Comparison of ENCODE assay signal across 9 cellular contexts in genomic region chr3:153284282-153284938, GRCh38.
DNase-seq lines count a peak whose midpoint lies in the region; ATAC-seq and TF ChIP-seq lines count a peak whose summit lies in the region.
"Had no signal": no experiment of that assay in that cellular context is flagged by ENCODE, and none has a peak within 500 bp of the region (broad histone marks: within the 10 kb centered on the region; RNA-seq: fewer than 3 reads in every experiment).

No MANE protein-coding gene starts in this region.

- H3K9me3 ChIP-seq in CD4-positive, alpha-beta memory T cell (ENCODE audit: control insufficient read depth in 1 of 2, low read length in 2 of 2), result no peaks in the 10 kb centered on the region
- H3K9me3 ChIP-seq in Caco-2, result no peaks in the 10 kb centered on the region

- H3K9me3 Mint-ChIP-seq in CD4-positive, alpha-beta memory T cell, result peaks cover 0 to 2% (median 0%) of the 10 kb centered on the region in 8 donors
- H3K9me3 Mint-ChIP-seq in stimulated activated memory B cell treated with anti-CD40 and anti-IgM and Interleukin-4, amounts not matched to agents 10 μg/mL and 1 μg/mL and 100 μg/mL, for 72 hours, result no peaks in the 10 kb centered on the region
- no peaks in the 10 kb centered on the region for H3K9me3 Mint-ChIP-seq in Caco-2 (ENCODE audit: unreplicated experiment)

- ATAC-seq in left colon, result no peak
- ATAC-seq in stimulated activated memory B cell treated with anti-CD40 and anti-IgM and Interleukin-4, amounts not matched to agents 10 μg/mL and 1 μg/mL and 100 μg/mL, for 72 hours, result peak; percentile 81

- BruUV-seq in Caco-2 (replicated peaks; lab: Mats Ljungman, UMichigan), result no TSS peak

- TF ChIP-seq CTCF in astrocyte of the cerebellum (IDR thresholded peaks at IDR 0.05; ENCODE audit: low read depth, low read length, missing control alignments), result no peak
- no peak for TF ChIP-seq CTCF in Caco-2 (IDR thresholded peaks at IDR 0.05; ENCODE audit: insufficient read depth in 1 of 2, low read depth in 1 of 2, low read length in 1 of 2, severe bottlenecking in 1 of 2, unreplicated experiment in 1 of 2)

- in situ Hi-C loops in astrocyte of the cerebellum (cut with HindIII; ENCODE audit: low sequenced_read_pairs), result no loop called here

- H3K27me3 ChIP-seq in CD4-positive, alpha-beta memory T cell (ENCODE audit: insufficient read depth, low read length), result no peaks in the 10 kb centered on the region
- H3K27me3 ChIP-seq in Caco-2 (replicated peaks; ENCODE audit: control insufficient read depth, insufficient read depth, low read length), result no peaks in the 10 kb centered on the region

- no peaks in the 10 kb centered on the region for H3K27me3 Mint-ChIP-seq in CD4-positive, alpha-beta memory T cell
- H3K27me3 Mint-ChIP-seq in stimulated activated memory B cell treated with anti-CD40 and anti-IgM and Interleukin-4, amounts not matched to agents 10 μg/mL and 1 μg/mL and 100 μg/mL, for 72 hours, result no peaks in the 10 kb centered on the region
- no peaks in the 10 kb centered on the region for H3K27me3 Mint-ChIP-seq in Caco-2 (ENCODE audit: insufficient read depth, unreplicated experiment)

- peaks cover 51% of the 10 kb centered on the region for H3K4me1 ChIP-seq in CD4-positive, alpha-beta memory T cell (ENCODE audit: insufficient read depth, low read length)
- H3K4me1 ChIP-seq in Caco-2, result no peaks in the 10 kb centered on the region

- H3K4me3 ChIP-seq in CD4-positive, alpha-beta memory T cell (ENCODE audit: low read length in 2 of 2), result no peak overlapping the region
- H3K4me3 ChIP-seq in astrocyte of the cerebellum (ENCODE audit: low read depth, low read length), result no peak overlapping the region
- H3K4me3 ChIP-seq in Caco-2 (ENCODE audit: low read depth, low read length), result no peak overlapping the region

- H3K27ac ChIP-seq in CD4-positive, alpha-beta memory T cell (ENCODE audit: low read depth, low read length), result peak overlapping the region; percentile 20
- H3K27ac ChIP-seq: KMS-11 had no signal

- H3K36me3 Mint-ChIP-seq in CD4-positive, alpha-beta memory T cell, result no peaks in the 10 kb centered on the region
- H3K36me3 Mint-ChIP-seq in stimulated activated memory B cell treated with anti-CD40 and anti-IgM and Interleukin-4, amounts not matched to agents 10 μg/mL and 1 μg/mL and 100 μg/mL, for 72 hours, result no peaks in the 10 kb centered on the region
- no peaks in the 10 kb centered on the region for H3K36me3 Mint-ChIP-seq in Caco-2 (ENCODE audit: insufficient read depth, unreplicated experiment)

- intact Hi-C loops in CD4-positive, alpha-beta memory T cell (cut with micrococcal nuclease), result no loop called here
- intact Hi-C loops in left colon (cut with DNase I, micrococcal nuclease), result no loop called here
- intact Hi-C loops in Caco-2 (cut with micrococcal nuclease; ENCODE audit: unreplicated experiment), result no loop called here
- intact Hi-C loops in posterior cingulate gyrus (cut with DNase I), result no loop called here

- no peaks in the 10 kb centered on the region for H3K36me3 ChIP-seq in CD4-positive, alpha-beta memory T cell (ENCODE audit: insufficient read depth, low read length)
- no peaks in the 10 kb centered on the region for H3K36me3 ChIP-seq in Caco-2 (ENCODE audit: control insufficient read depth, insufficient read depth, low read length)

- DNase-seq in CD4-positive, alpha-beta memory T cell, result peak; percentile 42 to 59 (median 50)
- peak; percentile 90 for DNase-seq in HCEC 1CT
- DNase-seq in astrocyte of the cerebellum (ENCODE audit: low read depth), result peak; percentile 59
- peak; percentile 15 to 52 for DNase-seq in left colon
- DNase-seq in Caco-2, result no peak
- DNase-seq in posterior cingulate gyrus, result no peak

- POLR2A ChIA-PET in CD4-positive, alpha-beta memory T cell (lab: Charles Lee; ENCODE audit: partially characterized antibody), result interaction anchor here (1.0 to 5.6 kb wide), 6 partner anchors 9 to 122 kb away, joined by 3 to 96 read pairs (median 6); partner anchors contain the start of gene RAP2B
- POLR2A ChIA-PET in Caco-2 (lab: Charles Lee), result no interaction called here

- peak overlapping the region in 7 of 8 donors; percentile 57 to 81 (median 65) for H3K4me3 Mint-ChIP-seq in CD4-positive, alpha-beta memory T cell
- no peak overlapping the region for H3K4me3 Mint-ChIP-seq in stimulated activated memory B cell treated with anti-CD40 and anti-IgM and Interleukin-4, amounts not matched to agents 10 μg/mL and 1 μg/mL and 100 μg/mL, for 72 hours
- H3K4me3 Mint-ChIP-seq in Caco-2 (ENCODE audit: unreplicated experiment), result no peak overlapping the region

- H3K4me1 Mint-ChIP-seq in CD4-positive, alpha-beta memory T cell, result peaks cover 34 to 49% (median 43%) of the 10 kb centered on the region in 4 donors
- H3K4me1 Mint-ChIP-seq in stimulated activated memory B cell treated with anti-CD40 and anti-IgM and Interleukin-4, amounts not matched to agents 10 μg/mL and 1 μg/mL and 100 μg/mL, for 72 hours, result peaks cover 19% of the 10 kb centered on the region
- no peaks in the 10 kb centered on the region for H3K4me1 Mint-ChIP-seq in Caco-2 (ENCODE audit: low read depth, unreplicated experiment)

- CTCF ChIA-PET in CD4-positive, alpha-beta memory T cell (lab: Charles Lee; ENCODE audit: partially characterized antibody), result interaction anchor here (0.6 to 5.5 kb wide), 9 partner anchors 10 to 485 kb away, joined by 3 to 64 read pairs (median 4); partner anchors contain the start of gene RAP2B
- CTCF ChIA-PET in Caco-2 (lab: Charles Lee), result no interaction called here

- peak overlapping the region; percentile 74 to 97 (median 91) for H3K27ac Mint-ChIP-seq in CD4-positive, alpha-beta memory T cell
- no peak overlapping the region for H3K27ac Mint-ChIP-seq in stimulated activated memory B cell treated with anti-CD40 and anti-IgM and Interleukin-4, amounts not matched to agents 10 μg/mL and 1 μg/mL and 100 μg/mL, for 72 hours
- H3K27ac Mint-ChIP-seq in Caco-2 (ENCODE audit: unreplicated experiment), result no peak overlapping the region

TF ChIP-seq in PFSK-1, 5 proteins besides CTCF, POLR2A, EP300 and RAD21:
- TF ChIP-seq SIN3A (IDR thresholded peaks at IDR 0.05; ENCODE audit: borderline replicate concordance, insufficient read depth, low read length) (peak; percentile 96; the same call in 1 of the 2 replicates), POLR2AphosphoS5 (IDR thresholded peaks at IDR 0.05; ENCODE audit: low read depth, low read length) (peak; percentile 32; the same call in 1 of the 2 replicates), FOXP2 (optimal IDR thresholded peaks at IDR 0.05; ENCODE audit: borderline replicate concordance, extremely low read depth, extremely low read length, insufficient read depth) (no peak), TAF1 (IDR thresholded peaks at IDR 0.05; ENCODE audit: borderline replicate concordance, insufficient read depth, low read length) (no peak), REST (IDR thresholded peaks at IDR 0.05; ENCODE audit: insufficient read depth in 1 of 2, low read depth in 2 of 2, low read length in 2 of 2) (no peak)
TF ChIP-seq in PFSK-1: peak in this region for 2.

Comparison
In these comparisons a context has a peak if more than half of its experiments do, and no peak if none do; other contexts are left out.
1. DNase-seq: peak in CD4-positive, alpha-beta memory T cell (5 of 5), HCEC 1CT (single experiment), astrocyte of the cerebellum (single experiment) and left colon (2 of 2); none in Caco-2 (0 of 2) and posterior cingulate gyrus (0 of 10).
2. H3K27ac Mint-ChIP-seq: peak in CD4-positive, alpha-beta memory T cell (7 of 7); none in stimulated activated memory B cell treated with anti-CD40 and anti-IgM and Interleukin-4, amounts not matched to agents 10 μg/mL and 1 μg/mL and 100 μg/mL, for 72 hours (single experiment) and Caco-2 (single experiment).
3. H3K4me3 Mint-ChIP-seq: peak in CD4-positive, alpha-beta memory T cell (7 of 8); none in stimulated activated memory B cell treated with anti-CD40 and anti-IgM and Interleukin-4, amounts not matched to agents 10 μg/mL and 1 μg/mL and 100 μg/mL, for 72 hours (single experiment) and Caco-2 (single experiment).